ENCODE assay signal across 28 cellular contexts in the genomic region with DNA sequence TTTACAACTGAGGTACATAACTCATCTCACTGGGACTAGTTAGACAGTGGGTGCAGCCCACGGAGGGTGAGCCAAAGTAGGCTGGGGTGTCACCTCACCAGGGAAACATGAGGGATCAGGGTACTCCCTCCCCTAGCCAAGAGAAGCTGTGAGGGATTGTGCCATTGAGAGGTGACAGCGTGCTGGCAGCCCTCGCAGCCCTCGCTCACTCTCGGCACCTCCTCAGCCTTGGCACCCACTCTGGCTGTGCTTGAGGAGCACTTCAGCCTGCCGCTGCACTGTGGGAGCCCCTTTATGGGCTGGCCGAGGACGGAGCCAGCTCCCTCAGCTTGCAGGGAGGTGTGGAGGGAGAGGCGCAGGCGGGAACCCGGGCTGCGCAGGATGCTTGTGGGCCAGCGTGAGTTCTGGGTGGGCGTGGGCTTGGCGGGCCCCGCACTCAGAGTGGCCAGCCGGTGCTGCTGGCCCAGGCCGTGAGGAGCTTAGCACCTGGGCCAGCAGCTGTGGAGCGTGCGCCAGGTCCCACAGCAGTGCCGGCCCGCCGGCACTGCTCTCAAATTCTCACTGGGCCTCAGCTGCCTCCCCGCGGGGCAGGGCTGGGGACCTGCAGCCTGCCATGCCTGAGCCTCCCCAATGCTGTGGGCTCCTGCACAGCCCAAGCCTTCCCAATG. TPM values are rescaled to one million over a fixed set of nuclear protein-coding genes. Genes with fewer than 3 reads are reported as not detected.
"Had no signal": no experiment of that assay in that cellular context is flagged by ENCODE, and none has a peak within 500 bp of the region (broad histone marks: within the 10 kb centered on the region; RNA-seq: fewer than 3 reads in every experiment).

No MANE protein-coding gene starts in this region.

- DNase-seq: colonic mucosa; effector CD8-positive, alpha-beta T cell; endodermal cell; foreskin fibroblast; gastrocnemius medialis; head of caudate nucleus; hippocampal formation; kidney glomerular epithelial cell; mammary epithelial cell; mesendoderm; midbrain; naive thymus-derived CD4-positive, alpha-beta T cell; stimulated activated CD4-positive, alpha-beta T cell treated with anti-CD3 and anti-CD28 coated beads, Interleukin-12 subunit alpha, Interleukin-12 subunit beta, amount 100 ng/mL, for 4 hours; stimulated activated CD4-positive, alpha-beta T cell treated with anti-CD3 and anti-CD28 coated beads, Interleukin-1b, Interleukin-23, amount 100 ng/mL, for 48 hours; stimulated activated CD4-positive, alpha-beta T cell treated with anti-CD3 and anti-CD28 coated beads, Interleukin-4, amount 100 ng/mL, for 24 hours; stimulated activated naive CD4-positive, alpha-beta T cell treated with Interleukin-2 at 50 U/mL for 16 hours; stomach; tibial artery; uterus had no signal

- ATAC-seq: esophagus mucosa; gastrocnemius medialis; naive thymus-derived CD4-positive, alpha-beta T cell; sciatic nerve; stimulated activated effector memory CD8-positive, alpha-beta T cell treated with anti-CD3 and anti-CD28 coated beads, Interleukin-12 subunit alpha, Interleukin-12 subunit beta, amount 100 ng/mL, for 72 hours had no signal

- H3K27me3 ChIP-seq: colonic mucosa, gastrocnemius medialis, neural progenitor cell, tibial artery, uterus had no signal

- H3K27ac ChIP-seq: colonic mucosa, epithelial cell of prostate, gastrocnemius medialis, neural progenitor cell, parathyroid adenoma, stomach, tibial artery, uterus had no signal

- H3K9me3 ChIP-seq: colonic mucosa, gastrocnemius medialis, tibial artery, uterus had no signal

- H3K4me3 ChIP-seq: colonic mucosa, gastrocnemius medialis, neural progenitor cell, smooth muscle cell, stomach, tibial artery, uterus had no signal

- H3K4me1 ChIP-seq: colonic mucosa, gastrocnemius medialis, neural progenitor cell, parathyroid adenoma, stomach, tibial artery, uterus had no signal

- H3K36me3 ChIP-seq: colonic mucosa, gastrocnemius medialis, neural progenitor cell, stomach, tibial artery, uterus had no signal

RNA-seq across cellular contexts. Expression of a gene that starts 44.5 kb away (rescaled TPM):
- total RNA-seq: glomerular endothelial cell, osteoblast had no signal
